In genomic region chr20:7627734-7628663, GRCh38 we compare ENCODE assay signal across 19 cellular contexts.
A peak's percentile ranks its signal among the peaks of the same experiment; 100 is the strongest.
DNase-seq lines count a peak whose midpoint lies in the region; ATAC-seq and TF ChIP-seq lines count a peak whose summit lies in the region.
"Had no signal": no experiment of that assay in that cellular context is flagged by ENCODE, and none has a peak within 500 bp of the region (broad histone marks: within the 10 kb centered on the region; RNA-seq: fewer than 3 reads in every experiment).

No MANE protein-coding gene starts in this region.

- no peaks in the 10 kb centered on the region for H3K4me1 Mint-ChIP-seq in activated CD4-positive, alpha-beta T cell treated with anti-CD3 and anti-CD28 coated beads for 36 hours
- H3K4me1 Mint-ChIP-seq: activated T-helper 17 cell treated with anti-CD3 and anti-CD28 coated beads, Interleukin-2, amount 50 U/mL, for 72 hours had no signal

- H3K27me3 Mint-ChIP-seq in activated CD4-positive, alpha-beta T cell treated with anti-CD3 and anti-CD28 coated beads for 36 hours: no peaks in the 10 kb centered on the region
- H3K27me3 Mint-ChIP-seq: activated T-helper 17 cell treated with anti-CD3 and anti-CD28 coated beads, Interleukin-2, amount 50 U/mL, for 72 hours had no signal

- no peak overlapping the region for H2AFZ ChIP-seq in PC-3 (ENCODE audit: low read length)

- peaks cover 1% of the 10 kb centered on the region for H3K9me3 Mint-ChIP-seq in activated CD4-positive, alpha-beta T cell treated with anti-CD3 and anti-CD28 coated beads for 36 hours (ENCODE audit: low read depth)

- no peaks in the 10 kb centered on the region for H3K36me3 Mint-ChIP-seq in activated CD4-positive, alpha-beta T cell treated with anti-CD3 and anti-CD28 coated beads for 36 hours (ENCODE audit: low read depth)

- H3K9me3 ChIP-seq in PC-3 (ENCODE audit: low read length): no peaks in the 10 kb centered on the region
- H3K9me3 ChIP-seq in suprapubic skin: no peaks in the 10 kb centered on the region
- H3K9me3 ChIP-seq in right atrium auricular region: no peaks in the 10 kb centered on the region
- H3K9me3 ChIP-seq: adrenal gland, vagina had no signal

- H3K27me3 ChIP-seq in PC-3 (ENCODE audit: low read length) (no peaks in the 10 kb centered on the region), suprapubic skin (no peaks in the 10 kb centered on the region), right atrium auricular region (no peaks in the 10 kb centered on the region)
- H3K27me3 ChIP-seq: adrenal gland, vagina had no signal

- H3K79me2 ChIP-seq in PC-3 (ENCODE audit: low read length): no peaks in the 10 kb centered on the region

- TF ChIP-seq POLR2A in suprapubic skin (IDR thresholded peaks at IDR 0.05): no peak

- H3K27ac Mint-ChIP-seq in activated CD4-positive, alpha-beta T cell treated with anti-CD3 and anti-CD28 coated beads for 36 hours: no peak overlapping the region
- H3K27ac Mint-ChIP-seq: activated T-helper 17 cell treated with anti-CD3 and anti-CD28 coated beads, Interleukin-2, amount 50 U/mL, for 72 hours had no signal

- no peak for TF ChIP-seq EP300 in suprapubic skin (IDR thresholded peaks at IDR 0.05)

- TF ChIP-seq CTCF in PC-3 (conservative IDR thresholded peaks at IDR 0.05; ENCODE audit: low read depth, low read length) (no peak), epithelial cell of esophagus (IDR thresholded peaks at IDR 0.05; ENCODE audit: insufficient read depth, low read depth, low read length, missing control alignments) (no peak), suprapubic skin (IDR thresholded peaks at IDR 0.05) (no peak), right atrium auricular region (IDR thresholded peaks at IDR 0.05) (no peak)

- H4K20me1 ChIP-seq in PC-3 (ENCODE audit: low read length): no peaks in the 10 kb centered on the region

- peak overlapping the region; percentile 66 for H3K4me2 ChIP-seq in PC-3 (ENCODE audit: low read length)
- H3K4me2 ChIP-seq: KMS-11 had no signal

- H3K27ac ChIP-seq in PC-3 (ENCODE audit: low read length) (peak overlapping the region; percentile 88), suprapubic skin (no peak overlapping the region), right atrium auricular region (no peak overlapping the region)
- H3K27ac ChIP-seq: adrenal gland, KMS-11, SK-N-MC, vagina had no signal

- H3K4me3 ChIP-seq in PC-3 (ENCODE audit: low read length): no peak overlapping the region; the same call in 1 of the 2 replicates
- H3K4me3 ChIP-seq in epithelial cell of esophagus (ENCODE audit: low read length): no peak overlapping the region
- H3K4me3 ChIP-seq in suprapubic skin: no peak overlapping the region
- H3K4me3 ChIP-seq in right atrium auricular region: no peak overlapping the region
- H3K4me3 ChIP-seq: adrenal gland, SK-N-MC, vagina had no signal

- BruUV-seq in PC-3 (replicated peaks; lab: Mats Ljungman, UMichigan): no TSS peak

- H3K36me3 ChIP-seq in PC-3 (ENCODE audit: low read depth, low read length) (no peaks in the 10 kb centered on the region), suprapubic skin (no peaks in the 10 kb centered on the region), right atrium auricular region (no peaks in the 10 kb centered on the region)
- H3K36me3 ChIP-seq: adrenal gland, vagina had no signal

- CTCF ChIA-PET in PC-3 (lab: Charles Lee): interaction anchor here (0.7 kb wide), 1 partner anchor 187 kb away, joined by 4 read pairs; no protein-coding TSS in a partner anchor
- CTCF ChIA-PET in activated CD4-positive, alpha-beta T cell treated with anti-CD3 and anti-CD28 coated beads for 36 hours (lab: Charles Lee): no interaction called here

- ATAC-seq in PC-3 (peak; percentile 85), GM18502 (IDR thresholded peaks at IDR 0.05; ENCODE audit: poor library complexity, unreplicated experiment) (no peak)
- no peak for ATAC-seq in activated CD4-positive, alpha-beta T cell treated with anti-CD3 and anti-CD28 coated beads for 36 hours
- ATAC-seq: activated T-helper 17 cell treated with anti-CD3 and anti-CD28 coated beads, Interleukin-2, amount 50 U/mL, for 72 hours had no signal

- peaks cover 6% of the 10 kb centered on the region for H3F3A ChIP-seq in PC-3 (ENCODE audit: low read length, unreplicated experiment)

- H3K4me1 ChIP-seq in PC-3 (ENCODE audit: insufficient read depth, low read length): peaks cover 32% of the 10 kb centered on the region
- no peaks in the 10 kb centered on the region for H3K4me1 ChIP-seq in suprapubic skin
- H3K4me1 ChIP-seq in right atrium auricular region: no peaks in the 10 kb centered on the region
- H3K4me1 ChIP-seq: adrenal gland, Caco-2, vagina had no signal

- H3K9me2 ChIP-seq in PC-3 (replicated peaks; ENCODE audit: low read length): no peaks in the 10 kb centered on the region

- DNase-seq in ELR (ENCODE audit: low read depth) (peak; percentile 79), PC-3 (peak; percentile 93), epithelial cell of esophagus (ENCODE audit: low read depth) (peak; percentile 79), left kidney (ENCODE audit: low read depth, low spot score) (peak; percentile 8), suprapubic skin (ENCODE audit: low spot score in 2 of 2) (no peak), right atrium auricular region (ENCODE audit: low spot score) (no peak)
- no peak for DNase-seq in activated CD4-positive, alpha-beta T cell treated with anti-CD3 and anti-CD28 coated beads for 36 hours
- DNase-seq: adrenal gland, Caco-2, cerebellar nuclear complex, NCI-H1105 treated with DMSO at 0.1 percent for 48 hours, NCI-H69, OCI-M1, T1000 had no signal

- 67% methylated on average over 5 of the region's 5 CpGs for WGBS in suprapubic skin

- intact Hi-C loops in PC-3 (cut with micrococcal nuclease): no loop called here
- intact Hi-C loops in activated CD4-positive, alpha-beta T cell treated with anti-CD3 and anti-CD28 coated beads for 36 hours (cut with DNase I, micrococcal nuclease): no loop called here

- peak overlapping the region; percentile 41; the same call in 1 of the 2 replicates for H3K9ac ChIP-seq in PC-3 (ENCODE audit: low read length)
- H3K9ac ChIP-seq: KMS-11 had no signal

- H3K4me3 Mint-ChIP-seq in activated CD4-positive, alpha-beta T cell treated with anti-CD3 and anti-CD28 coated beads for 36 hours: no peak overlapping the region
- H3K4me3 Mint-ChIP-seq: activated T-helper 17 cell treated with anti-CD3 and anti-CD28 coated beads, Interleukin-2, amount 50 U/mL, for 72 hours had no signal

- POLR2A ChIA-PET in PC-3 (lab: Charles Lee; ENCODE audit: unreplicated experiment): no interaction called here
- POLR2A ChIA-PET in activated CD4-positive, alpha-beta T cell treated with anti-CD3 and anti-CD28 coated beads for 36 hours (lab: Charles Lee): no interaction called here

Comparison
In these comparisons a context has a peak if more than half of its experiments do, and no peak if none do; other contexts are left out.
1. DNase-seq: peak in ELR (single experiment), PC-3 (single experiment), epithelial cell of esophagus (single experiment) and left kidney (single experiment); none in suprapubic skin (0 of 2), activated CD4-positive, alpha-beta T cell treated with anti-CD3 and anti-CD28 coated beads for 36 hours (single experiment) and right atrium auricular region (single experiment).